ENCODE assay signal across 8 cellular contexts in genomic region chr19:38736413-38737280, GRCh38. TPM values are rescaled to one million over a fixed set of nuclear protein-coding genes. Genes with fewer than 3 reads are reported as not detected.
A peak's percentile ranks its signal among the peaks of the same experiment; 100 is the strongest.
DNase-seq lines count a peak whose midpoint lies in the region; ATAC-seq, FAIRE-seq and TF ChIP-seq lines count a peak whose summit lies in the region.

No MANE protein-coding gene starts in this region.

- POLR2A ChIA-PET in WTC11 (lab: Charles Lee), result interaction anchor here (0.8 to 1.3 kb wide), 2 partner anchors 33 to 112 kb away, joined by 3 to 4 read pairs; no protein-coding TSS in a partner anchor

- H3K27ac ChIP-seq in BLaER1 treated with 17β-estradiol and CSF1 and Interleukin-3, amounts not matched to agents 10 nM and 100 nM, result peak overlapping the region in 1 of 11 experiments; percentile 46; a peak in 2 of 22 replicates
- H3K27ac ChIP-seq in dorsolateral prefrontal cortex, result peak overlapping the region in 2 of 59 donors; percentile 58 to 65
- H3K27ac ChIP-seq in mucosa of rectum (ENCODE audit: low read depth in 2 of 2, low read length in 2 of 2), result peak overlapping the region; percentile 60 to 75
- peak overlapping the region; percentile 43 for H3K27ac ChIP-seq in suprapubic skin

- ATAC-seq in WTC11, result peak; percentile 46

- peaks cover 0 to 6% (median 3%) of the 10 kb centered on the region in 11 experiments; a peak in 10 of 22 replicates for H3K36me3 ChIP-seq in BLaER1 treated with 17β-estradiol and CSF1 and Interleukin-3, amounts not matched to agents 10 nM and 100 nM
- H3K36me3 ChIP-seq in mucosa of rectum (ENCODE audit: control insufficient read depth in 2 of 2, insufficient read depth in 2 of 2, low read length in 2 of 2), result no peaks in the 10 kb centered on the region
- no peaks in the 10 kb centered on the region for H3K36me3 ChIP-seq in suprapubic skin

- 16% methylated on average over 26 of the region's 36 CpGs for WGBS in suprapubic skin

- TF ChIP-seq POLR2A in suprapubic skin (IDR thresholded peaks at IDR 0.05), result no peak
- TF ChIP-seq POLR2A in H54 (IDR thresholded peaks at IDR 0.05; ENCODE audit: low read depth, low read length), result no peak

- DNase-seq in HTR-8/SVneo (ENCODE audit: insufficient read length, low spot score), result peak; percentile 66
- peak; percentile 93 for DNase-seq in WTC11 (ENCODE audit: low spot score)
- DNase-seq in dorsolateral prefrontal cortex, result peak in 1 of 10 donors; percentile 26
- DNase-seq in suprapubic skin (ENCODE audit: low spot score in 2 of 2), result peak in 1 of 2 donors; percentile 81
- DNase-seq in H54 (ENCODE audit: insufficient read length, low spot score), result no peak
- DNase-seq in RCC 7860 (ENCODE audit: low spot score), result no peak

- H3K27ac Mint-ChIP-seq in WTC11, result no peak overlapping the region

- H3K4me3 Mint-ChIP-seq in WTC11, result peak overlapping the region; percentile 68

- FAIRE-seq in HTR-8/SVneo (lab: Jason Lieb, UNC) (peak; percentile 49), H54 (lab: Jason Lieb, UNC) (no peak), RCC 7860 (lab: Jason Lieb, UNC) (no peak)

- intact Hi-C loops in dorsolateral prefrontal cortex (cut with DNase I), result no loop called here

- peak overlapping the region; percentile 78 to 98 (median 90) for H3K4me2 ChIP-seq in BLaER1 treated with 17β-estradiol and CSF1 and Interleukin-3, amounts not matched to agents 10 nM and 100 nM

- H4K20me1 ChIP-seq in BLaER1 treated with 17β-estradiol and CSF1 and Interleukin-3, amounts not matched to agents 10 nM and 100 nM, result peaks cover 0 to 14% (median 0%) of the 10 kb centered on the region in 11 experiments; a peak in 4 of 22 replicates

- TF ChIP-seq CTCF in WTC11 (IDR thresholded peaks at IDR 0.05), result no peak
- no peak for TF ChIP-seq CTCF in dorsolateral prefrontal cortex (IDR thresholded peaks at IDR 0.05 in 54 of 56, conservative IDR thresholded peaks at IDR 0.05 in 2 of 56; ENCODE audit: low read depth in 1 of 56, partially characterized antibody in 56 of 56)
- TF ChIP-seq CTCF in suprapubic skin (IDR thresholded peaks at IDR 0.05), result no peak

- no peak for TF ChIP-seq EP300 in suprapubic skin (IDR thresholded peaks at IDR 0.05)

- H3K27me3 ChIP-seq in BLaER1 treated with 17β-estradiol and CSF1 and Interleukin-3, amounts not matched to agents 10 nM and 100 nM, result peaks cover 3 to 20% (median 18%) of the 10 kb centered on the region in 11 experiments; a peak in 20 of 22 replicates
- H3K27me3 ChIP-seq in dorsolateral prefrontal cortex, result no peaks in the 10 kb centered on the region
- no peaks in the 10 kb centered on the region for H3K27me3 ChIP-seq in mucosa of rectum (ENCODE audit: control insufficient read depth in 2 of 2, insufficient read depth in 2 of 2, low read length in 2 of 2)
- no peaks in the 10 kb centered on the region for H3K27me3 ChIP-seq in suprapubic skin

- H3K9ac ChIP-seq in BLaER1 treated with 17β-estradiol and CSF1 and Interleukin-3, amounts not matched to agents 10 nM and 100 nM, result peak overlapping the region in 9 of 11 experiments; percentile 39 to 75 (median 68); a peak in 11 of 22 replicates
- H3K9ac ChIP-seq in mucosa of rectum (ENCODE audit: low read depth in 1 of 2, low read length in 2 of 2), result peak overlapping the region in 1 of 2 donors; percentile 53

- H3K9me3 Mint-ChIP-seq in WTC11, result peaks cover 3% of the 10 kb centered on the region

- peaks cover 2% of the 10 kb centered on the region; the same call in 1 of the 2 replicates for H3K36me3 Mint-ChIP-seq in WTC11

- H3K4me3 ChIP-seq in BLaER1 treated with 17β-estradiol and CSF1 and Interleukin-3, amounts not matched to agents 10 nM and 100 nM, result peak overlapping the region; percentile 47 to 65 (median 52); a peak in 19 of 20 replicates
- H3K4me3 ChIP-seq in dorsolateral prefrontal cortex (peak overlapping the region in 52 of 59 donors; percentile 24 to 63 (median 46)), mucosa of rectum (ENCODE audit: low read length in 2 of 2) (peak overlapping the region in 1 of 2 donors; percentile 55), suprapubic skin (peak overlapping the region; percentile 45)

- H3K27me3 Mint-ChIP-seq in WTC11 (ENCODE audit: low read depth), result peaks cover 23% of the 10 kb centered on the region

- CTCF ChIA-PET in WTC11 (lab: Charles Lee), result interaction anchor here (1.1 to 3.5 kb wide), 5 partner anchors 33 to 194 kb away, joined by 3 to 13 read pairs (median 4); partner anchors contain the start of genes ECH1, MRPS12 and SARS2

- peaks cover 10% of the 10 kb centered on the region for H3K4me1 Mint-ChIP-seq in WTC11

- peaks cover 26 to 45% (median 38%) of the 10 kb centered on the region in 10 experiments for H3K4me1 ChIP-seq in BLaER1 treated with 17β-estradiol and CSF1 and Interleukin-3, amounts not matched to agents 10 nM and 100 nM
- H3K4me1 ChIP-seq in mucosa of rectum (ENCODE audit: control insufficient read depth in 2 of 2, insufficient read depth in 2 of 2, low read length in 2 of 2) (peaks cover 23 to 30% of the 10 kb centered on the region in 2 donors), suprapubic skin (peaks cover 41% of the 10 kb centered on the region)

- no peaks in the 10 kb centered on the region for H3K9me3 ChIP-seq in BLaER1 treated with 17β-estradiol and CSF1 and Interleukin-3, amounts not matched to agents 10 nM and 100 nM (replicated peaks in 1 of 11)
- H3K9me3 ChIP-seq in mucosa of rectum (ENCODE audit: control insufficient read depth in 2 of 2, low read length in 2 of 2), result no peaks in the 10 kb centered on the region
- H3K9me3 ChIP-seq in suprapubic skin, result no peaks in the 10 kb centered on the region

TF ChIP-seq in WTC11, 78 proteins besides CTCF, POLR2A, EP300 and RAD21 (continues in another document):
- TF ChIP-seq GABPB1 (CRISPR knock-in tag; IDR thresholded peaks at IDR 0.05) (no peak), TP53 (CRISPR knock-in tag; IDR thresholded peaks at IDR 0.05) (peak; percentile 88), MAX (CRISPR knock-in tag; IDR thresholded peaks at IDR 0.05) (peak; percentile 88; the same call in 1 of the 2 replicates), USF1 (CRISPR knock-in tag; IDR thresholded peaks at IDR 0.05) (peak; percentile 44; the same call in 1 of the 2 replicates), JAZF1 (CRISPR knock-in tag; IDR thresholded peaks at IDR 0.05) (no peak), ZNF532 (CRISPR knock-in tag; IDR thresholded peaks at IDR 0.05; ENCODE audit: borderline replicate concordance) (no peak), SMAD3 (CRISPR knock-in tag; IDR thresholded peaks at IDR 0.05; ENCODE audit: borderline replicate concordance) (peak; percentile 89), ZNF317 (CRISPR knock-in tag; IDR thresholded peaks at IDR 0.05; ENCODE audit: borderline replicate concordance, low read depth) (no peak), TEAD1 (CRISPR knock-in tag; IDR thresholded peaks at IDR 0.05) (no peak; the same call in 1 of the 2 replicates)

RNA-seq across cellular contexts. Expression of gene CAPN12, which starts 7.6 kb away (rescaled TPM):
- 9.6 to 9.9 TPM (median 9.8 TPM) in 3 replicates for total RNA-seq in WTC11 (2021)
- 1 to 10 TPM in 55 of 120 experiments, under 1 TPM in 32, not detected in 33; 0.19 to 3.0 (median 1.2) TPM for total RNA-seq in dorsolateral prefrontal cortex
- 10 to 100 TPM in 3 of 4 donors, 1 to 10 TPM in 1; 8.0 to 31.3 (median 15.7) TPM for total RNA-seq in suprapubic skin

RNA-seq across cellular contexts. Expression of gene LGALS7, which starts 36.7 kb away (rescaled TPM):
- total RNA-seq in WTC11 (2021) (2.3 TPM in 1 of 3 replicates, not detected in the others), dorsolateral prefrontal cortex (1 to 10 TPM in 3 of 120 experiments, not detected in 117; 1.1 to 1.2 (median 1.2) TPM), suprapubic skin (1,000 to 10,000 TPM in 1 of 4 donors, 100 to 1,000 TPM in 2, 10 to 100 TPM in 1; 51.3 to 1,491 (median 446) TPM)

RNA-seq across cellular contexts. Expression of gene LGALS7B, which starts 52.4 kb away (rescaled TPM):
- 1.2 to 3.7 TPM (median 2.7 TPM) in 3 replicates for total RNA-seq in WTC11 (2021)
- not detected for total RNA-seq in dorsolateral prefrontal cortex
- total RNA-seq in suprapubic skin, result 1,000 to 10,000 TPM; 1,712 to 6,564 (median 4,773) TPM

Comparison
In these comparisons a context has a peak if more than half of its experiments do, and no peak if none do; other contexts are left out.
1. DNase-seq: peak in HTR-8/SVneo (single experiment) and WTC11 (single experiment); none in H54 (single experiment) and RCC 7860 (single experiment).
2. RNA of gene LGALS7, which starts 36.7 kb away (total RNA-seq): 51.3 to 1,491 TPM in suprapubic skin; 2.3 TPM in WTC11 and 1.1 to 1.2 TPM in dorsolateral prefrontal cortex; every median in the first group is over 10 times any median in the second.
3. RNA of gene LGALS7B, which starts 52.4 kb away (total RNA-seq): 1,712 to 6,564 TPM in suprapubic skin; 1.2 to 3.7 TPM in WTC11 and not detected in dorsolateral prefrontal cortex; every median in the first group is over 100 times any median in the second.